Comparison of ENCODE assay signal across 17 cellular contexts in the genomic region with DNA sequence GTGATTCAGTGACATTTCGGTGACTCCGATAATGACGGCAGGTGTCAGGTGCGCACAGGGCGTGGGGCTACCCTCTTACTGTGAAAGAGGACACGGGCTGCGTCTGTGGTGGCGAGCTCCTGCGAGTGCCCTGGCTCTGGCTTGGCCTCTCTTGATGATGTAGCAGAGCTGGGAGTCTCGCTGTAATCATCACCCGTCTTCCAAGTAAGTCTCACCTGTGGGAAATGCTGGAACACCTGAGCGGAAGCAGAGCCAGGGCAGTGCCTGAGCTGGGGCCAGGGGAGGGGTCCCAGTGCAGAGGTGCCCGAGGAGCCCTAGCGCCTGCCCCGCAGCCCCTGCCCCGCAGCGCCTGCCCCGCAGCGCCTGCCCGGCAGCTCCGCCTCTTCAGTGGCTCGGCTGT. TPM values are rescaled to one million over a fixed set of nuclear protein-coding genes. Genes with fewer than 3 reads are reported as not detected.
DNase-seq lines count a peak whose midpoint lies in the region; ATAC-seq, FAIRE-seq and TF ChIP-seq lines count a peak whose summit lies in the region.
"Had no signal": no experiment of that assay in that cellular context is flagged by ENCODE, and none has a peak within 500 bp of the region (broad histone marks: within the 10 kb centered on the region; RNA-seq: fewer than 3 reads in every experiment).

No MANE protein-coding gene starts in this region.

- H3K27me3 ChIP-seq in HepG2 (ENCODE audit: control insufficient read depth in 1 of 2, insufficient read depth in 2 of 2, low read length in 2 of 2) (no peaks in the 10 kb centered on the region; a peak in 1 of 5 replicates), right lobe of liver (no peaks in the 10 kb centered on the region), pancreas (no peaks in the 10 kb centered on the region), A673 (replicated peaks; ENCODE audit: insufficient read depth, low read depth, low read length, poor library complexity) (no peaks in the 10 kb centered on the region)

- H3K36me3 ChIP-seq in HepG2 (replicated peaks in 1 of 2; ENCODE audit: control insufficient read depth in 1 of 2, insufficient read depth in 2 of 2, low read length in 2 of 2): peaks cover 17 to 22% of the 10 kb centered on the region in 2 experiments; a peak in 4 of 5 replicates
- no peaks in the 10 kb centered on the region for H3K36me3 ChIP-seq in right lobe of liver
- H3K36me3 ChIP-seq in pancreas: no peaks in the 10 kb centered on the region
- no peaks in the 10 kb centered on the region for H3K36me3 ChIP-seq in A673 (ENCODE audit: insufficient read depth, low read length, poor library complexity, severe bottlenecking)

- H3K27ac Mint-ChIP-seq in central memory CD8-positive, alpha-beta T cell (ENCODE audit: low read depth): peak overlapping the region; percentile 56

- H3K9ac ChIP-seq in HepG2 (ENCODE audit: insufficient read depth, low read depth, low read length): no peak overlapping the region
- H3K9ac ChIP-seq: KMS-11 had no signal

- H3K4me2 ChIP-seq in HepG2 (ENCODE audit: low read depth, low read length): no peak overlapping the region
- H3K4me2 ChIP-seq: A549, KMS-11 had no signal

- TF ChIP-seq POLR2A in HepG2 (IDR thresholded peaks at IDR 0.05; ENCODE audit: insufficient read depth in 1 of 2, low read depth in 2 of 2, low read length in 2 of 2) (no peak), right lobe of liver (IDR thresholded peaks at IDR 0.05) (no peak)

- H3K36me3 Mint-ChIP-seq in central memory CD8-positive, alpha-beta T cell (ENCODE audit: insufficient read depth): peaks cover 5% of the 10 kb centered on the region

- CTCF ChIA-PET in HepG2 (lab: Yijun Ruan, JAX; ENCODE audit: low intra/inter-chr PET ratio, low total read pairs): no interaction called here
- CTCF ChIA-PET in A673 (lab: Charles Lee): interaction anchor here (0.6 kb wide), 1 partner anchor 72 kb away, joined by 4 read pairs; no protein-coding TSS in a partner anchor

- TF ChIP-seq EP300 in HepG2 (IDR thresholded peaks at IDR 0.05; ENCODE audit: low read depth in 2 of 2, low read length in 2 of 2) (no peak), HepG2 (CRISPR knock-in tag; IDR thresholded peaks at IDR 0.05; ENCODE audit: borderline replicate concordance) (no peak)

- H3K79me2 ChIP-seq in HepG2 (ENCODE audit: insufficient read depth, low read length): peaks cover 79% of the 10 kb centered on the region

- H3K4me3 Mint-ChIP-seq in central memory CD8-positive, alpha-beta T cell: no peak overlapping the region

- H3K4me1 ChIP-seq in HepG2 (ENCODE audit: insufficient read depth, low read length): peaks cover 54% of the 10 kb centered on the region
- peaks cover 0 to 26% (median 12%) of the 10 kb centered on the region in 4 donors for H3K4me1 ChIP-seq in right lobe of liver
- H3K4me1 ChIP-seq in pancreas: peaks cover 63 to 75% (median 67%) of the 10 kb centered on the region in 3 donors
- H3K4me1 ChIP-seq in A673 (ENCODE audit: insufficient read depth, low read length, poor library complexity, severe bottlenecking): no peaks in the 10 kb centered on the region

- H4K20me1 ChIP-seq in HepG2 (ENCODE audit: insufficient read depth, low read length): peaks cover 80% of the 10 kb centered on the region

- H3K27ac ChIP-seq in HepG2 (ENCODE audit: extremely low read length, insufficient read depth, low read length) (no peak overlapping the region), right lobe of liver (no peak overlapping the region), pancreas (peak overlapping the region; percentile 65 to 92 (median 81)), A673 (ENCODE audit: low read depth, low read length, poor library complexity, severe bottlenecking) (no peak overlapping the region)
- H3K27ac ChIP-seq: A549, KMS-11 had no signal

- WGBS in HepG2 (ENCODE audit: low lambda C conversion rate): 94% methylated on average over 14 of the region's 22 CpGs
- 61% methylated on average over 5 of the region's 22 CpGs for WGBS in right lobe of liver (ENCODE audit: insufficient coverage, low coverage, low lambda C conversion rate, missing lambda C conversion rate)
- WGBS in pancreas, 2 donors: 35 to 48% methylated on average over 22 of the region's 22 CpGs

- H2AFZ ChIP-seq in HepG2 (ENCODE audit: low read length): no peak overlapping the region

- BruUV-seq in HepG2 (replicated peaks; lab: Mats Ljungman, UMichigan) (no TSS peak), A673 (replicated peaks; lab: Mats Ljungman, UMichigan) (no TSS peak)

- DNase-seq in HepG2 (ENCODE audit: low spot score) (no peak), right lobe of liver (no peak), pancreas (peak in 4 of 6 donors; percentile 51 to 61 (median 56)), T-helper 2 cell (no peak), A673 (ENCODE audit: low spot score) (no peak)
- DNase-seq in central memory CD8-positive, alpha-beta T cell (ENCODE audit: low spot score in 2 of 2): no peak
- DNase-seq: Caco-2, MM.1S, NCI-H1105 treated with DMSO at 0.1 percent for 48 hours, NCI-H187, NCI-H446 treated with DMSO at 0.1 percent for 48 hours, NCI-H774, SHP77 had no signal

- no peaks in the 10 kb centered on the region for H3K9me3 Mint-ChIP-seq in central memory CD8-positive, alpha-beta T cell

- intact Hi-C loops in HepG2 (cut with micrococcal nuclease; ENCODE audit: unreplicated experiment): no loop called here
- intact Hi-C loops in right lobe of liver (cut with DNase I): no loop called here
- intact Hi-C loops in pancreas (cut with DNase I): no loop called here
- intact Hi-C loops in A673 (cut with micrococcal nuclease; ENCODE audit: unreplicated experiment): no loop called here

- H3K27me3 Mint-ChIP-seq in central memory CD8-positive, alpha-beta T cell: no peaks in the 10 kb centered on the region

- ATAC-seq in HepG2 (no peak), right lobe of liver (no peak), pancreas (no peak), HG02870 (IDR thresholded peaks at IDR 0.05; ENCODE audit: unreplicated experiment) (no peak)
- no peak for ATAC-seq in central memory CD8-positive, alpha-beta T cell (replicated peaks; ENCODE audit: extremely low read depth, poor library complexity, severe bottlenecking)
- ATAC-seq: A549, Panc1 had no signal

- POLR2A ChIA-PET in HepG2 (lab: Yijun Ruan, JAX): no interaction called here
- POLR2A ChIA-PET in A673 (lab: Charles Lee; ENCODE audit: low non-redundant PET): no interaction called here

- in situ Hi-C loops in HepG2 (cut with HindIII; ENCODE audit: extremely low pct_ligation_motif_present, low pct_unique_long_range_greater_than_20kb): no loop called here

- FAIRE-seq in HepG2 (lab: Jason Lieb, UNC) (no peak), pancreas (lab: Jason Lieb, UNC) (no peak)
- FAIRE-seq: A549 had no signal

- H3K9me3 ChIP-seq in HepG2 (ENCODE audit: low read length) (no peaks in the 10 kb centered on the region), right lobe of liver (no peaks in the 10 kb centered on the region), pancreas (no peaks in the 10 kb centered on the region), A673 (ENCODE audit: low read depth, low read length, poor library complexity, severe bottlenecking) (no peaks in the 10 kb centered on the region)
- H3K9me3 ChIP-seq: A549, Caco-2 had no signal

- TF ChIP-seq RAD21 in HepG2 (CRISPR knock-in tag; IDR thresholded peaks at IDR 0.05): no peak

- H3K4me3 ChIP-seq in HepG2 (replicated peaks in 1 of 3; ENCODE audit: insufficient read depth in 1 of 3, low read depth in 2 of 3, low read length in 3 of 3): no peak overlapping the region
- H3K4me3 ChIP-seq in right lobe of liver: no peak overlapping the region
- H3K4me3 ChIP-seq in pancreas: peak overlapping the region in 1 of 4 donors; percentile 5
- no peak overlapping the region for H3K4me3 ChIP-seq in A673 (ENCODE audit: low read depth, low read length, poor library complexity, severe bottlenecking)
- H3K4me3 ChIP-seq: A549 had no signal

- peaks cover 42% of the 10 kb centered on the region for H3K4me1 Mint-ChIP-seq in central memory CD8-positive, alpha-beta T cell

- TF ChIP-seq CTCF in HepG2 (CRISPR knock-in tag; IDR thresholded peaks at IDR 0.05) (no peak), right lobe of liver (IDR thresholded peaks at IDR 0.05) (no peak), pancreas (IDR thresholded peaks at IDR 0.05) (no peak), A673 (conservative IDR thresholded peaks at IDR 0.05; ENCODE audit: low read depth, low read length) (no peak)

RNA-seq across cellular contexts. Expression of gene OSBPL2, which starts 4.8 kb away (rescaled TPM):
- total RNA-seq in HepG2 (2016; rRNA removed; fragmentation: Illumina TruSeq; extraction: Trizol) (37.4 and 41.5 TPM in 2 replicates), right lobe of liver (10 to 100 TPM; 15.6 to 27.8 (median 21.2) TPM), pancreas (10 to 100 TPM; 42.4 to 56.8 (median 49.2) TPM), A673 (2021) (26.3 and 32.1 TPM in 2 replicates)
- 19.3 and 19.7 TPM in 2 replicates for total RNA-seq in HepG2 (2016; cell fraction: cytosol; rRNA removed; fragmentation: Illumina TruSeq; extraction: Trizol; ENCODE audit: low read depth)
- total RNA-seq in HepG2 (2016; cell fraction: insoluble cytoplasmic fraction; rRNA removed; fragmentation: Illumina TruSeq; extraction: Trizol): 37.3 and 39.8 TPM in 2 replicates
- total RNA-seq in HepG2 (2016; cell fraction: membrane; rRNA removed; fragmentation: Illumina TruSeq; extraction: Trizol): 18.5 and 19.9 TPM in 2 replicates
- 31.6 and 31.7 TPM in 2 replicates for total RNA-seq in HepG2 (2016; cell fraction: nucleus; rRNA removed; fragmentation: Illumina TruSeq; extraction: Trizol)
- polyA plus RNA-seq in HepG2 (2011; rRNA removed) (18.5 and 20.5 TPM in 2 replicates), pancreas (10 to 100 TPM; 33.3 to 34.6 TPM)
- polyA plus RNA-seq in HepG2 (2011; cell fraction: cytosol; rRNA removed): 11.8 and 12.2 TPM in 2 replicates
- polyA plus RNA-seq in HepG2 (2011; cell fraction: nucleus; rRNA removed): 64.3 and 72.2 TPM in 2 replicates
- 29.8 and 30.8 TPM in 2 replicates for polyA plus RNA-seq in HepG2 (2012)
- 3.5 and 4.8 TPM in 2 replicates for polyA plus RNA-seq in HepG2 (2016; cell fraction: cytosol; fragmentation: Illumina TruSeq; extraction: Trizol; ENCODE audit: low read depth)
- polyA plus RNA-seq in HepG2 (2016; cell fraction: insoluble cytoplasmic fraction; fragmentation: Illumina TruSeq; extraction: Trizol; ENCODE audit: low read depth): 31.7 and 35.2 TPM in 2 replicates
- polyA plus RNA-seq in HepG2 (2016; cell fraction: membrane; fragmentation: Illumina TruSeq; extraction: Trizol; ENCODE audit: low read depth): 9.5 and 9.7 TPM in 2 replicates
- polyA plus RNA-seq in HepG2 (2016; cell fraction: nucleus; fragmentation: Illumina TruSeq; extraction: Trizol; ENCODE audit: insufficient read depth, low read depth): 69.1 and 71.6 TPM in 2 replicates
- 28.3 and 39.1 TPM in 2 replicates for polyA minus RNA-seq in HepG2 (2011; rRNA and poly(A)+ RNA removed; ENCODE audit: low replicate concordance)
- polyA minus RNA-seq in HepG2 (2011; cell fraction: cytosol; rRNA and poly(A)+ RNA removed): 11.3 and 14.2 TPM in 2 replicates
- polyA minus RNA-seq in HepG2 (2011; cell fraction: nucleus; rRNA and poly(A)+ RNA removed): 62.2 and 69.3 TPM in 2 replicates

RNA-seq across cellular contexts. Expression of gene HRH3, which starts 23.0 kb away (rescaled TPM):
- total RNA-seq in HepG2 (2016; rRNA removed; fragmentation: Illumina TruSeq; extraction: Trizol) (0.10 and 0.18 TPM in 2 replicates), right lobe of liver (not detected), pancreas (under 1 TPM in 1 of 6 donors, not detected in 5; 0.08 TPM), A673 (2021) (0.22 TPM in 1 of 2 replicates, not detected in the other)
- 0.10 TPM in 1 of 2 replicates, not detected in the other for total RNA-seq in HepG2 (2016; cell fraction: cytosol; rRNA removed; fragmentation: Illumina TruSeq; extraction: Trizol; ENCODE audit: low read depth)
- total RNA-seq in HepG2 (2016; cell fraction: insoluble cytoplasmic fraction; rRNA removed; fragmentation: Illumina TruSeq; extraction: Trizol): 0.06 TPM in 1 of 2 replicates, not detected in the other
- 0.12 and 0.14 TPM in 2 replicates for total RNA-seq in HepG2 (2016; cell fraction: membrane; rRNA removed; fragmentation: Illumina TruSeq; extraction: Trizol)
- total RNA-seq in HepG2 (2016; cell fraction: nucleus; rRNA removed; fragmentation: Illumina TruSeq; extraction: Trizol): not detected in 2 replicates
- polyA plus RNA-seq in HepG2 (2011; rRNA removed) (not detected in 2 replicates), pancreas (under 1 TPM; 0.02 to 0.04 TPM)
- not detected in 2 replicates for polyA plus RNA-seq in HepG2 (2011; cell fraction: cytosol; rRNA removed)
- not detected in 2 replicates for polyA plus RNA-seq in HepG2 (2011; cell fraction: nucleus; rRNA removed)
- polyA plus RNA-seq in HepG2 (2012): 0.08 TPM in 1 of 2 replicates, not detected in the other
- 0.08 TPM in 1 of 2 replicates, not detected in the other for polyA plus RNA-seq in HepG2 (2016; cell fraction: cytosol; fragmentation: Illumina TruSeq; extraction: Trizol; ENCODE audit: low read depth)
- 0.34 TPM in 1 of 2 replicates, not detected in the other for polyA plus RNA-seq in HepG2 (2016; cell fraction: insoluble cytoplasmic fraction; fragmentation: Illumina TruSeq; extraction: Trizol; ENCODE audit: low read depth)
- 0.17 TPM in 2 replicates for polyA plus RNA-seq in HepG2 (2016; cell fraction: membrane; fragmentation: Illumina TruSeq; extraction: Trizol; ENCODE audit: low read depth)
- polyA plus RNA-seq in HepG2 (2016; cell fraction: nucleus; fragmentation: Illumina TruSeq; extraction: Trizol; ENCODE audit: insufficient read depth, low read depth): not detected in 2 replicates
- not detected in 2 replicates for polyA minus RNA-seq in HepG2 (2011; rRNA and poly(A)+ RNA removed; ENCODE audit: low replicate concordance)
- polyA minus RNA-seq in HepG2 (2011; cell fraction: cytosol; rRNA and poly(A)+ RNA removed): not detected in 2 replicates
- not detected in 2 replicates for polyA minus RNA-seq in HepG2 (2011; cell fraction: nucleus; rRNA and poly(A)+ RNA removed)
- total RNA-seq: Caco-2 had no signal
- polyA plus RNA-seq: A549 had no signal

RNA-seq across cellular contexts. Expression of gene ADRM1, which starts 59.7 kb away (rescaled TPM):
- total RNA-seq in HepG2 (2016; rRNA removed; fragmentation: Illumina TruSeq; extraction: Trizol) (143 and 154 TPM in 2 replicates), right lobe of liver (100 to 1,000 TPM in 2 of 6 experiments, 10 to 100 TPM in 4; 49.5 to 139 (median 55.7) TPM), pancreas (10 to 100 TPM; 33.3 to 76.0 (median 36.5) TPM), A673 (2021) (218 and 252 TPM in 2 replicates)
- total RNA-seq in HepG2 (2016; cell fraction: cytosol; rRNA removed; fragmentation: Illumina TruSeq; extraction: Trizol; ENCODE audit: low read depth): 51.6 and 53.2 TPM in 2 replicates
- 149 and 159 TPM in 2 replicates for total RNA-seq in HepG2 (2016; cell fraction: insoluble cytoplasmic fraction; rRNA removed; fragmentation: Illumina TruSeq; extraction: Trizol)
- 59.3 and 62.8 TPM in 2 replicates for total RNA-seq in HepG2 (2016; cell fraction: membrane; rRNA removed; fragmentation: Illumina TruSeq; extraction: Trizol)
- total RNA-seq in HepG2 (2016; cell fraction: nucleus; rRNA removed; fragmentation: Illumina TruSeq; extraction: Trizol): 76.2 and 86.5 TPM in 2 replicates
- polyA plus RNA-seq in HepG2 (2011; rRNA removed) (92.9 and 106 TPM in 2 replicates), pancreas (10 to 100 TPM; 61.9 to 74.8 TPM)
- polyA plus RNA-seq in HepG2 (2011; cell fraction: cytosol; rRNA removed): 90.4 and 144 TPM in 2 replicates
- polyA plus RNA-seq in HepG2 (2011; cell fraction: nucleus; rRNA removed): 158 and 185 TPM in 2 replicates
- polyA plus RNA-seq in HepG2 (2012): 62.1 and 86.3 TPM in 2 replicates
- polyA plus RNA-seq in HepG2 (2016; cell fraction: cytosol; fragmentation: Illumina TruSeq; extraction: Trizol; ENCODE audit: low read depth): 50.3 and 52.6 TPM in 2 replicates
- 185 and 189 TPM in 2 replicates for polyA plus RNA-seq in HepG2 (2016; cell fraction: insoluble cytoplasmic fraction; fragmentation: Illumina TruSeq; extraction: Trizol; ENCODE audit: low read depth)
- polyA plus RNA-seq in HepG2 (2016; cell fraction: membrane; fragmentation: Illumina TruSeq; extraction: Trizol; ENCODE audit: low read depth): 54.2 and 55.6 TPM in 2 replicates
- polyA plus RNA-seq in HepG2 (2016; cell fraction: nucleus; fragmentation: Illumina TruSeq; extraction: Trizol; ENCODE audit: insufficient read depth, low read depth): 165 and 171 TPM in 2 replicates
- 92.6 and 107 TPM in 2 replicates for polyA minus RNA-seq in HepG2 (2011; rRNA and poly(A)+ RNA removed; ENCODE audit: low replicate concordance)
- polyA minus RNA-seq in HepG2 (2011; cell fraction: cytosol; rRNA and poly(A)+ RNA removed): 50.7 and 55.0 TPM in 2 replicates
- polyA minus RNA-seq in HepG2 (2011; cell fraction: nucleus; rRNA and poly(A)+ RNA removed): 47.2 and 49.4 TPM in 2 replicates

Comparison
In these comparisons a context has a peak if more than half of its experiments do, and no peak if none do; other contexts are left out.
1. DNase-seq: peak in pancreas (4 of 6); none in HepG2 (single experiment), right lobe of liver (0 of 3), central memory CD8-positive, alpha-beta T cell (0 of 2), T-helper 2 cell (0 of 5) and A673 (single experiment).
2. H3K27ac ChIP-seq: peak in pancreas (4 of 4); none in HepG2 (single experiment), right lobe of liver (0 of 3) and A673 (single experiment).